In genomic region chr2:155223781-155224406, GRCh38 we compare ENCODE assay signal across 8 cellular contexts.
DNase-seq lines count a peak whose midpoint lies in the region; ATAC-seq and TF ChIP-seq lines count a peak whose summit lies in the region.

No MANE protein-coding gene starts in this region.

- H3K9me3 ChIP-seq in naive thymus-derived CD4-positive, alpha-beta T cell (ENCODE audit: control insufficient read depth in 2 of 3, low read length in 3 of 3), result no peaks in the 10 kb centered on the region

- no peak overlapping the region for H3K4me3 Mint-ChIP-seq in naive thymus-derived CD4-positive, alpha-beta T cell
- no peak overlapping the region for H3K4me3 Mint-ChIP-seq in activated T-cell treated with anti-CD3 and anti-CD28 coated beads, Interleukin-2, amount 50 U/mL, for 4 hours

- H3K36me3 ChIP-seq in naive thymus-derived CD4-positive, alpha-beta T cell (ENCODE audit: control insufficient read depth in 2 of 3, insufficient read depth in 3 of 3, low read length in 3 of 3), result no peaks in the 10 kb centered on the region

- no peak overlapping the region for H3K27ac ChIP-seq in naive thymus-derived CD4-positive, alpha-beta T cell (ENCODE audit: low read depth, low read length)
- no peak overlapping the region for H3K27ac ChIP-seq in coronary artery

- POLR2A ChIA-PET in naive thymus-derived CD4-positive, alpha-beta T cell (lab: Charles Lee), result no interaction called here

- no peaks in the 10 kb centered on the region for H3K4me1 Mint-ChIP-seq in naive thymus-derived CD4-positive, alpha-beta T cell
- H3K4me1 Mint-ChIP-seq in activated T-cell treated with anti-CD3 and anti-CD28 coated beads, Interleukin-2, amount 50 U/mL, for 4 hours (ENCODE audit: low read depth), result no peaks in the 10 kb centered on the region

- no peaks in the 10 kb centered on the region for H3K27me3 Mint-ChIP-seq in naive thymus-derived CD4-positive, alpha-beta T cell
- H3K27me3 Mint-ChIP-seq in activated T-cell treated with anti-CD3 and anti-CD28 coated beads, Interleukin-2, amount 50 U/mL, for 4 hours (ENCODE audit: low read depth), result no peaks in the 10 kb centered on the region

- H3K4me3 ChIP-seq in foreskin fibroblast (ENCODE audit: low read depth in 1 of 2, low read length in 2 of 2) (no peak overlapping the region), coronary artery (no peak overlapping the region)
- H3K4me3 ChIP-seq in naive thymus-derived CD4-positive, alpha-beta T cell (ENCODE audit: low read length), result no peak overlapping the region

- ATAC-seq in GM18498 (IDR thresholded peaks at IDR 0.05; ENCODE audit: unreplicated experiment), result peak; percentile 70
- peak; percentile 77 for ATAC-seq in HG02885 (IDR thresholded peaks at IDR 0.05; ENCODE audit: poor library complexity, unreplicated experiment)
- ATAC-seq in naive thymus-derived CD4-positive, alpha-beta T cell, result no peak
- no peak for ATAC-seq in GM18870 (IDR thresholded peaks at IDR 0.05; ENCODE audit: unreplicated experiment)
- no peak for ATAC-seq in activated T-cell treated with anti-CD3 and anti-CD28 coated beads, Interleukin-2, amount 50 U/mL, for 4 hours

- no peak overlapping the region for H3K27ac Mint-ChIP-seq in naive thymus-derived CD4-positive, alpha-beta T cell

- DNase-seq in NCI-H69 (lab: John Stamatoyannopoulos, UW) (peak; percentile 62), foreskin fibroblast (peak in 1 of 2 donors; percentile 15), coronary artery (ENCODE audit: low spot score) (no peak)
- DNase-seq in naive thymus-derived CD4-positive, alpha-beta T cell, result no peak
- no peak for DNase-seq in activated T-cell treated with anti-CD3 and anti-CD28 coated beads, Interleukin-2, amount 50 U/mL, for 4 hours

- peaks cover 0 to 4% (median 0%) of the 10 kb centered on the region in 11 donors for H3K9me3 Mint-ChIP-seq in naive thymus-derived CD4-positive, alpha-beta T cell
- H3K9me3 Mint-ChIP-seq in activated T-cell treated with anti-CD3 and anti-CD28 coated beads, Interleukin-2, amount 50 U/mL, for 4 hours, result peaks cover 1% of the 10 kb centered on the region

- H3K36me3 Mint-ChIP-seq in naive thymus-derived CD4-positive, alpha-beta T cell, result no peaks in the 10 kb centered on the region
- no peaks in the 10 kb centered on the region for H3K36me3 Mint-ChIP-seq in activated T-cell treated with anti-CD3 and anti-CD28 coated beads, Interleukin-2, amount 50 U/mL, for 4 hours (ENCODE audit: insufficient read depth)

- no peaks in the 10 kb centered on the region for H3K4me1 ChIP-seq in naive thymus-derived CD4-positive, alpha-beta T cell (ENCODE audit: control insufficient read depth in 2 of 2, insufficient read depth in 2 of 2, low read length in 2 of 2)

- H3K27me3 ChIP-seq in naive thymus-derived CD4-positive, alpha-beta T cell (ENCODE audit: control insufficient read depth in 2 of 2, insufficient read depth in 2 of 2, low read length in 2 of 2), result no peaks in the 10 kb centered on the region

- peak; percentile 4 for TF ChIP-seq CTCF in foreskin fibroblast (IDR thresholded peaks at IDR 0.05; ENCODE audit: low read depth, low read length)
- TF ChIP-seq CTCF in coronary artery (IDR thresholded peaks at IDR 0.05), result no peak

- CTCF ChIA-PET in naive thymus-derived CD4-positive, alpha-beta T cell (lab: Charles Lee), result no interaction called here

- intact Hi-C loops in naive thymus-derived CD4-positive, alpha-beta T cell (cut with micrococcal nuclease), result no loop called here

Comparison
In these comparisons a context has a peak if more than half of its experiments do, and no peak if none do; other contexts are left out.
1. ATAC-seq: peak in GM18498 (single experiment) and HG02885 (single experiment); none in naive thymus-derived CD4-positive, alpha-beta T cell (single experiment), GM18870 (single experiment) and activated T-cell treated with anti-CD3 and anti-CD28 coated beads, Interleukin-2, amount 50 U/mL, for 4 hours (0 of 2).